ENCODE assay signal across 8 cellular contexts in the genomic region with DNA sequence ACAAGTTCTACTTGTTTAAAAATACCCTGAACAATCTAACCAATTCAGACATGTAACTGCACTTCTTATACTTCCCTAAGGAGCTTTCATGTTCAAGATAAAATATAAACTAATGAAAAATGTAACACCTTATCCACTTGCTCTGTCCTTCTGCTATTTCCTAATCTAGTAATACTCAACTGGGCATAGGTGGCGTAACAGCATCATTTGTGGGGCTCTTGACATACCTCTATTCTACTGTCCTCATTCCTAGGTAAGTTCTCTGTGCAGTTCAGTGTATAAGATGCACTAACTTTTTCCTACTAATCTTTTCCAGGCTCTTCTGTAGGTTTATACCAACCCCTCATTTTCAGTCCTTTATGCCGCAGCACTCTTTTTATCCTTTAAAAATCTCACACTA. TPM values are rescaled to one million over a fixed set of nuclear protein-coding genes. Genes with fewer than 3 reads are reported as not detected.
A peak's percentile ranks its signal among the peaks of the same experiment; 100 is the strongest.
DNase-seq lines count a peak whose midpoint lies in the region; ATAC-seq and TF ChIP-seq lines count a peak whose summit lies in the region.

No MANE protein-coding gene starts in this region.

- H3K4me2 ChIP-seq in mammary epithelial cell (ENCODE audit: insufficient read depth, low read depth, low read length), result no peak overlapping the region

- peak; percentile 4 for DNase-seq in activated naive CD4-positive, alpha-beta T cell treated with Interleukin-2 at 50 U/mL for 16 hours
- no peak for DNase-seq in activated naive CD4-positive, alpha-beta T cell (lab: John Stamatoyannopoulos, UW)
- peak; percentile 3 for DNase-seq in NCI-H128 (lab: John Stamatoyannopoulos, UW; ENCODE audit: unreplicated experiment)
- DNase-seq in mammary epithelial cell, result no peak
- DNase-seq in stimulated activated naive CD8-positive, alpha-beta T cell treated with anti-CD3 and anti-CD28 coated beads, Interleukin-15, Interleukin-2, amounts not matched to agents 100 U/mL and 50 U/mL, for 24 hours, result no peak
- no peak for DNase-seq in T1000 (lab: John Stamatoyannopoulos, UW)
- DNase-seq in mesenteric fat pad (ENCODE audit: low spot score), result no peak
- DNase-seq in HUDEP-2 (lab: John Stamatoyannopoulos, UW; ENCODE audit: unreplicated experiment in 76 of 76), result no peak

- no peak overlapping the region for H3K9ac ChIP-seq in mammary epithelial cell (ENCODE audit: insufficient read depth, low read length)

- no TSS peak for BruUV-seq in mammary epithelial cell (replicated peaks; lab: Mats Ljungman, UMichigan)

- peaks cover 18% of the 10 kb centered on the region for H3K36me3 ChIP-seq in mammary epithelial cell (ENCODE audit: insufficient read depth, low read length)

- intact Hi-C loops in mammary epithelial cell (cut with micrococcal nuclease), result loop anchor here (2.0 to 5.0 kb wide), 4 partner anchors 34 to 589 kb away; a partner anchor contains a TSS

- CTCF ChIA-PET in mammary epithelial cell (lab: Charles Lee; ENCODE audit: low non-redundant PET), result interaction anchor here (0.6 kb wide), 1 partner anchor 124 kb away, joined by 4 read pairs; no protein-coding TSS in a partner anchor

- no peak overlapping the region for H3K4me3 ChIP-seq in mammary epithelial cell (replicated peaks in 1 of 3; ENCODE audit: insufficient read depth in 1 of 3, low read depth in 2 of 3, low read length in 3 of 3)

- in situ Hi-C loops in mammary epithelial cell (cut with MboI; ENCODE audit: low sequenced_read_pairs in 2 of 2), result no loop called here

- WGBS in mammary epithelial cell (ENCODE audit: low coverage, missing lambda C conversion rate), result 100% methylated on average over 2 of the region's 2 CpGs

- peaks cover 4% of the 10 kb centered on the region for H3K79me2 ChIP-seq in mammary epithelial cell (ENCODE audit: insufficient read depth, low read length)

- no peak overlapping the region for H3K27ac ChIP-seq in mammary epithelial cell (ENCODE audit: insufficient read depth, low read depth, low read length)

- no peaks in the 10 kb centered on the region for H4K20me1 ChIP-seq in mammary epithelial cell (ENCODE audit: insufficient read depth, low read length)

- no peaks in the 10 kb centered on the region for H3K27me3 ChIP-seq in mammary epithelial cell (ENCODE audit: insufficient read depth, low read length)

- TF ChIP-seq CTCF in mammary epithelial cell (conservative IDR thresholded peaks at IDR 0.05 in 1 of 2, IDR thresholded peaks at IDR 0.05 in 1 of 2; ENCODE audit: extremely low read depth in 1 of 2, insufficient read depth in 1 of 2, low read depth in 1 of 2, low read length in 2 of 2), result peak; percentile 33 to 41

- no peak overlapping the region for H2AFZ ChIP-seq in mammary epithelial cell (ENCODE audit: low read depth, low read length)

- dilution Hi-C loops in mammary epithelial cell (cut with HindIII; ENCODE audit: low sequenced_read_pairs), result no loop called here

- ATAC-seq in stimulated activated naive CD8-positive, alpha-beta T cell treated with anti-CD3 and anti-CD28 coated beads, Interleukin-15, Interleukin-2, amounts not matched to agents 100 U/mL and 50 U/mL, for 24 hours, result peak; percentile 55

- no peaks in the 10 kb centered on the region for H3K9me3 ChIP-seq in mammary epithelial cell (replicated peaks; ENCODE audit: insufficient read depth, low read length)

- no peaks in the 10 kb centered on the region for H3K4me1 ChIP-seq in mammary epithelial cell (ENCODE audit: insufficient read depth, low read length)

RNA-seq across cellular contexts. Expression of a gene that starts 36.7 kb away (rescaled TPM):
- total RNA-seq in mammary epithelial cell (10 to 100 TPM; 43.0 to 43.3 TPM), mesenteric fat pad (35.1 TPM)
- 20.3 TPM for polyA plus RNA-seq in mammary epithelial cell
- 38.5 TPM for polyA minus RNA-seq in mammary epithelial cell

RNA-seq across cellular contexts. Expression of a gene that starts 56.5 kb away (rescaled TPM):
- total RNA-seq in mammary epithelial cell, result 10 to 100 TPM in 1 of 2 donors, under 1 TPM in 1; 0.33 to 14.3 TPM
- 4.0 TPM for polyA plus RNA-seq in mammary epithelial cell
- polyA minus RNA-seq in mammary epithelial cell, result 26.6 TPM
- 5.6 TPM for total RNA-seq in mesenteric fat pad

RNA-seq across cellular contexts. Expression of a gene that starts 56.5 kb away (rescaled TPM):
- 10 to 100 TPM in 1 of 2 donors, 1 to 10 TPM in 1; 9.3 to 16.5 TPM for total RNA-seq in mammary epithelial cell
- 9.8 TPM for polyA plus RNA-seq in mammary epithelial cell
- polyA minus RNA-seq in mammary epithelial cell, result 24.5 TPM
- 14.6 TPM for total RNA-seq in mesenteric fat pad

RNA-seq across cellular contexts. Expression of a gene that starts 56.6 kb away (rescaled TPM):
- total RNA-seq in mammary epithelial cell (10 to 100 TPM; 30.2 to 58.7 TPM), mesenteric fat pad (45.6 TPM)
- 14.6 TPM for polyA plus RNA-seq in mammary epithelial cell
- polyA minus RNA-seq in mammary epithelial cell, result 19.4 TPM

Comparison
In these comparisons a context has a peak if more than half of its experiments do, and no peak if none do; other contexts are left out.
1. DNase-seq: peak in activated naive CD4-positive, alpha-beta T cell treated with Interleukin-2 at 50 U/mL for 16 hours (single experiment) and NCI-H128 (single experiment); none in activated naive CD4-positive, alpha-beta T cell (0 of 4), mammary epithelial cell (single experiment), stimulated activated naive CD8-positive, alpha-beta T cell treated with anti-CD3 and anti-CD28 coated beads, Interleukin-15, Interleukin-2, amounts not matched to agents 100 U/mL and 50 U/mL, for 24 hours (single experiment), T1000 (single experiment), mesenteric fat pad (single experiment) and HUDEP-2 (0 of 76).